ENCODE assay signal across 1 cellular context in the genomic region with DNA sequence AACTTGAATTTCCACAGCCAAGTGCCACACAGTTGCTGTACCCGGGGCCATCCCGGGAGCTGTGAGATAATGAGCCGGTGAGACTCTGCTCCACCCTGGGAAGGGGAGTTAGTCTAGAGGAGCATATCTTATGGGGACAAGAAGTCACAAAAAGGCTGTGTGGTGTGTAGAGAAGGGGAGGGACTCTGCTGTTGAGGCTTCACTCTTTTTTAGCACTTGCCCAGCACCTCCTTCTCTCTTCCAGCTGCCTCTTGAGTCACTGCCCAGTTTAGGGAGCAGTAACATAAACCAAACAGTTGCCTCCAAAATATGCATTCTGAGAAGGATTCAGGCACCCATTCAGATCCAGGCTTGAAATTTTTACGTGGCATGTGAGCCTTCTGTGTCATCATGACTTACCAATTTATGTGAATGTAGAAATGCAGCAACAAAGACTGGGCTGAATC.
TF ChIP-seq lines count a peak whose summit lies in the region.

No MANE protein-coding gene starts in this region.

TF ChIP-seq in GM23338, 12 proteins besides CTCF, POLR2A, EP300 and RAD21 (continued from another document):
- TF ChIP-seq, protein P1, sequence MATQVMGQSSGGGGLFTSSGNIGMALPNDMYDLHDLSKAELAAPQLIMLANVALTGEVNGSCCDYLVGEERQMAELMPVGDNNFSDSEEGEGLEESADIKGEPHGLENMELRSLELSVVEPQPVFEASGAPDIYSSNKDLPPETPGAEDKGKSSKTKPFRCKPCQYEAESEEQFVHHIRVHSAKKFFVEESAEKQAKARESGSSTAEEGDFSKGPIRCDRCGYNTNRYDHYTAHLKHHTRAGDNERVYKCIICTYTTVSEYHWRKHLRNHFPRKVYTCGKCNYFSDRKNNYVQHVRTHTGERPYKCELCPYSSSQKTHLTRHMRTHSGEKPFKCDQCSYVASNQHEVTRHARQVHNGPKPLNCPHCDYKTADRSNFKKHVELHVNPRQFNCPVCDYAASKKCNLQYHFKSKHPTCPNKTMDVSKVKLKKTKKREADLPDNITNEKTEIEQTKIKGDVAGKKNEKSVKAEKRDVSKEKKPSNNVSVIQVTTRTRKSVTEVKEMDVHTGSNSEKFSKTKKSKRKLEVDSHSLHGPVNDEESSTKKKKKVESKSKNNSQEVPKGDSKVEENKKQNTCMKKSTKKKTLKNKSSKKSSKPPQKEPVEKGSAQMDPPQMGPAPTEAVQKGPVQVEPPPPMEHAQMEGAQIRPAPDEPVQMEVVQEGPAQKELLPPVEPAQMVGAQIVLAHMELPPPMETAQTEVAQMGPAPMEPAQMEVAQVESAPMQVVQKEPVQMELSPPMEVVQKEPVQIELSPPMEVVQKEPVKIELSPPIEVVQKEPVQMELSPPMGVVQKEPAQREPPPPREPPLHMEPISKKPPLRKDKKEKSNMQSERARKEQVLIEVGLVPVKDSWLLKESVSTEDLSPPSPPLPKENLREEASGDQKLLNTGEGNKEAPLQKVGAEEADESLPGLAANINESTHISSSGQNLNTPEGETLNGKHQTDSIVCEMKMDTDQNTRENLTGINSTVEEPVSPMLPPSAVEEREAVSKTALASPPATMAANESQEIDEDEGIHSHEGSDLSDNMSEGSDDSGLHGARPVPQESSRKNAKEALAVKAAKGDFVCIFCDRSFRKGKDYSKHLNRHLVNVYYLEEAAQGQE (IDR thresholded peaks at IDR 0.05; ENCODE audit: unreplicated experiment) = no peak
- TF ChIP-seq NANOG (IDR thresholded peaks at IDR 0.05; ENCODE audit: borderline replicate concordance) = no peak
TF ChIP-seq in GM23338: peak in this region for 0.
